18 cellular contexts compared by ENCODE assay signal in the genomic region with DNA sequence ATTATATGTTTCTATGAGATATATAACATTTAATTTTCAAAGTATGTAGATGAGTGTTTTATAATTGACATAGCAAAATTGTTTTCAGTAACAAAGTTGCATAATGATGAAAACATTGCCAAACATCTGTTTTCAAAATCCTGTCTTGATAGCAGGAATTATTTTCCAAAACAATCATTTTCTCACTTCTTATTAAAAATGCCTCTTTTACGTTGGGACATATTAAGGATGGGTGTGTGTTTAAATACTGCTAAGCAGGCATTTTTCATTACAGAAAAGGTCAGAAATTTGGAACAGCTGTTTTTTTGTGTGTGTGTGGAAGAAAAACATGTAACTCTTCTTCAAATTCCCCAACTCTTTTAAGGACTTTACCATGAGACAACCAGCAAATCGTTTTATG.
A peak's percentile ranks its signal among the peaks of the same experiment; 100 is the strongest.
DNase-seq lines count a peak whose midpoint lies in the region; ATAC-seq and TF ChIP-seq lines count a peak whose summit lies in the region.
"Had no signal": no experiment of that assay in that cellular context is flagged by ENCODE, and none has a peak within 500 bp of the region (broad histone marks: within the 10 kb centered on the region; RNA-seq: fewer than 3 reads in every experiment).

No MANE protein-coding gene starts in this region.

- no peaks in the 10 kb centered on the region for H3K36me3 ChIP-seq in heart right ventricle
- no peaks in the 10 kb centered on the region for H3K36me3 ChIP-seq in right atrium auricular region
- H3K36me3 ChIP-seq in smooth muscle cell (ENCODE audit: low read depth), result no peaks in the 10 kb centered on the region
- H3K36me3 ChIP-seq: MG63, Peyer's patch had no signal

- peak overlapping the region; percentile 73 for H2AFZ ChIP-seq in smooth muscle cell (ENCODE audit: low read depth)

- H3K79me2 ChIP-seq in smooth muscle cell (ENCODE audit: low read depth), result no peaks in the 10 kb centered on the region

- DNase-seq in heart right ventricle (no peak), right atrium auricular region (ENCODE audit: low spot score) (no peak), fibroblast of gingiva (ENCODE audit: low read depth) (peak; percentile 59), mesothelial cell of epicardium (ENCODE audit: low spot score in 2 of 2, unreplicated experiment in 2 of 2) (no peak), smooth muscle cell (lab: John Stamatoyannopoulos, UW; ENCODE audit: unreplicated experiment) (no peak), left colon (no peak)
- DNase-seq: DMS 273 treated with DMSO at 0.1 percent for 48 hours, GF-D8, GOT3, Karpas-422, MG63, NCI-H1092 treated with DMSO at 0.1 percent for 48 hours, NCI-H2081 treated with DMSO at 0.1 percent for 48 hours, Peyer's patch, SHP77 had no signal

- H3K9me3 Mint-ChIP-seq in mesothelial cell of epicardium, result peaks cover 13% of the 10 kb centered on the region

- no peaks in the 10 kb centered on the region for H3K27me3 Mint-ChIP-seq in mesothelial cell of epicardium (ENCODE audit: low read depth)

- H3K9ac ChIP-seq in smooth muscle cell (ENCODE audit: low read depth), result no peak overlapping the region

- no peaks in the 10 kb centered on the region for H3F3A ChIP-seq in smooth muscle cell (ENCODE audit: low read depth)

- no peak for TF ChIP-seq CTCF in heart right ventricle (IDR thresholded peaks at IDR 0.05)
- no peak for TF ChIP-seq CTCF in right atrium auricular region (IDR thresholded peaks at IDR 0.05)
- TF ChIP-seq CTCF in mesothelial cell of epicardium (IDR thresholded peaks at IDR 0.05; ENCODE audit: unreplicated experiment), result no peak
- no peak for TF ChIP-seq CTCF in smooth muscle cell (IDR thresholded peaks at IDR 0.05; ENCODE audit: borderline replicate concordance, insufficient read depth, poor library complexity, severe bottlenecking)

- WGBS in heart right ventricle, 2 donors, result 45 to 52% methylated on average over 2 of the region's 2 CpGs
- 64% methylated on average over 2 of the region's 2 CpGs for WGBS in smooth muscle cell (ENCODE audit: low lambda C conversion rate)

- H3K4me1 ChIP-seq in heart right ventricle (peaks cover 0 to 18% (median 0%) of the 10 kb centered on the region in 9 donors), right atrium auricular region (no peaks in the 10 kb centered on the region), smooth muscle cell (ENCODE audit: low read depth) (peaks cover 6% of the 10 kb centered on the region)
- H3K4me1 ChIP-seq: Peyer's patch had no signal

- ATAC-seq in heart right ventricle (peak in 3 of 8 donors; percentile 35 to 47 (median 46)), HG02642 (IDR thresholded peaks at IDR 0.05; ENCODE audit: poor library complexity, unreplicated experiment) (no peak), left colon (no peak), HG03025 (IDR thresholded peaks at IDR 0.05; ENCODE audit: low FRiP score, unreplicated experiment) (no peak)

- peak overlapping the region in 6 of 10 donors; percentile 27 to 62 (median 51) for H3K27ac ChIP-seq in heart right ventricle
- H3K27ac ChIP-seq in right atrium auricular region, result peak overlapping the region in 1 of 2 donors; percentile 54
- H3K27ac ChIP-seq in smooth muscle cell (ENCODE audit: low read depth), result no peak overlapping the region
- H3K27ac ChIP-seq: C4-2B, Peyer's patch had no signal

- no peak overlapping the region for H3K4me2 ChIP-seq in smooth muscle cell

- H3K36me3 Mint-ChIP-seq in mesothelial cell of epicardium, result peaks cover 9% of the 10 kb centered on the region

- peaks cover 10% of the 10 kb centered on the region for H3K4me1 Mint-ChIP-seq in mesothelial cell of epicardium

- H3K4me3 Mint-ChIP-seq in mesothelial cell of epicardium, result no peak overlapping the region

- peak overlapping the region; percentile 16 for H3K27ac Mint-ChIP-seq in mesothelial cell of epicardium

- H4K20me1 ChIP-seq in smooth muscle cell (ENCODE audit: low read depth), result no peaks in the 10 kb centered on the region

- intact Hi-C loops in heart right ventricle (cut with DNase I) (loop anchor here in 1 of 10 donors (5.0 to 10.0 kb wide), 2 partner anchors 39 to 284 kb away; no protein-coding TSS in a partner anchor), left colon (cut with DNase I, micrococcal nuclease) (no loop called here)

- H3K27me3 ChIP-seq in heart right ventricle, result no peaks in the 10 kb centered on the region
- H3K27me3 ChIP-seq in right atrium auricular region, result no peaks in the 10 kb centered on the region
- no peaks in the 10 kb centered on the region for H3K27me3 ChIP-seq in smooth muscle cell (ENCODE audit: low read depth)
- H3K27me3 ChIP-seq: MG63, Peyer's patch had no signal

- H3K4me3 ChIP-seq in heart right ventricle (no peak overlapping the region), right atrium auricular region (no peak overlapping the region), smooth muscle cell (no peak overlapping the region)
- H3K4me3 ChIP-seq: MG63, Peyer's patch had no signal

- peaks cover 0 to 21% (median 0%) of the 10 kb centered on the region in 11 donors for H3K9me3 ChIP-seq in heart right ventricle
- H3K9me3 ChIP-seq in right atrium auricular region, result no peaks in the 10 kb centered on the region
- no peaks in the 10 kb centered on the region for H3K9me3 ChIP-seq in smooth muscle cell (replicated peaks; ENCODE audit: low read depth)
- H3K9me3 ChIP-seq: MG63, Peyer's patch had no signal
